13 cellular contexts compared by ENCODE assay signal in genomic region chr11:76166314-76166713, GRCh38. TPM values are rescaled to one million over a fixed set of nuclear protein-coding genes. Genes with fewer than 3 reads are reported as not detected.
DNase-seq lines count a peak whose midpoint lies in the region; ATAC-seq, FAIRE-seq and TF ChIP-seq lines count a peak whose summit lies in the region.
"Had no signal": no experiment of that assay in that cellular context is flagged by ENCODE, and none has a peak within 500 bp of the region (broad histone marks: within the 10 kb centered on the region; RNA-seq: fewer than 3 reads in every experiment).

No MANE protein-coding gene starts in this region.

- 86 to 95% methylated on average over 6 of the region's 6 CpGs for WGBS in GM23248 (ENCODE audit: low coverage in 1 of 2, low lambda C conversion rate in 2 of 2, missing lambda C conversion rate in 2 of 2), 2 experiments

- H3K9me3 ChIP-seq in lower lobe of right lung = no peaks in the 10 kb centered on the region
- no peaks in the 10 kb centered on the region for H3K9me3 ChIP-seq in GM23248 (ENCODE audit: low read depth)
- H3K9me3 ChIP-seq in kidney (ENCODE audit: control insufficient read depth in 1 of 2, low read length in 2 of 2) = no peaks in the 10 kb centered on the region
- H3K9me3 ChIP-seq: tibial nerve had no signal

- no peak overlapping the region for H3K27ac ChIP-seq in lower lobe of right lung
- H3K27ac ChIP-seq in GM23248 = no peak overlapping the region
- no peak overlapping the region for H3K27ac ChIP-seq in kidney (ENCODE audit: low read depth in 2 of 2, low read length in 2 of 2)
- H3K27ac ChIP-seq: tibial nerve had no signal

- no peak for TF ChIP-seq CTCF in lower lobe of right lung (IDR thresholded peaks at IDR 0.05)
- no peak for TF ChIP-seq CTCF in kidney (IDR thresholded peaks at IDR 0.05; ENCODE audit: borderline replicate concordance, extremely low read depth, insufficient read depth)

- H3K4me3 Mint-ChIP-seq in activated CD4-positive, alpha-beta memory T cell treated with anti-CD3 and anti-CD28 coated beads for 36 hours = no peak overlapping the region

- POLR2A ChIA-PET in activated CD4-positive, alpha-beta memory T cell treated with anti-CD3 and anti-CD28 coated beads for 36 hours (lab: Charles Lee) = no interaction called here

- H3K36me3 ChIP-seq in lower lobe of right lung = no peaks in the 10 kb centered on the region
- no peaks in the 10 kb centered on the region for H3K36me3 ChIP-seq in GM23248 (ENCODE audit: low read depth)
- no peaks in the 10 kb centered on the region for H3K36me3 ChIP-seq in kidney (ENCODE audit: control insufficient read depth in 1 of 2, insufficient read depth in 2 of 2, low read length in 2 of 2)
- H3K36me3 ChIP-seq: tibial nerve had no signal

- H3K79me2 ChIP-seq in GM23248 (ENCODE audit: insufficient read depth) = no peaks in the 10 kb centered on the region

- no peaks in the 10 kb centered on the region for H3K9me2 ChIP-seq in GM23248 (ENCODE audit: insufficient read depth)

- H4K20me1 ChIP-seq in GM23248 (ENCODE audit: insufficient read depth) = no peaks in the 10 kb centered on the region

- no peak overlapping the region for H3K27ac Mint-ChIP-seq in activated CD4-positive, alpha-beta memory T cell treated with anti-CD3 and anti-CD28 coated beads for 36 hours

- H3K4me2 ChIP-seq in GM23248 (ENCODE audit: unreplicated experiment) = no peak overlapping the region

- H3K27me3 ChIP-seq in lower lobe of right lung (ENCODE audit: low read depth) = no peaks in the 10 kb centered on the region
- H3K27me3 ChIP-seq in GM23248 (replicated peaks; ENCODE audit: insufficient read depth) = peaks cover 6% of the 10 kb centered on the region; the same call in 1 of the 2 replicates
- H3K27me3 ChIP-seq: tibial nerve had no signal

- FAIRE-seq in kidney (lab: Jason Lieb, UNC) = no peak
- FAIRE-seq: endothelial cell of umbilical vein, TTC549 had no signal

- ATAC-seq in GM18498 (IDR thresholded peaks at IDR 0.05; ENCODE audit: unreplicated experiment) (peak; percentile 59), HG02763 (IDR thresholded peaks at IDR 0.05; ENCODE audit: unreplicated experiment) (peak; percentile 41), lower lobe of right lung (no peak)

- CTCF ChIA-PET in activated CD4-positive, alpha-beta memory T cell treated with anti-CD3 and anti-CD28 coated beads for 36 hours (lab: Charles Lee) = interaction anchor here (2.8 kb wide), 1 partner anchor 14 kb away, joined by 12 read pairs; no protein-coding TSS in a partner anchor

- H3K27me3 Mint-ChIP-seq in activated CD4-positive, alpha-beta memory T cell treated with anti-CD3 and anti-CD28 coated beads for 36 hours = peaks cover 2% of the 10 kb centered on the region

- H3K9me3 Mint-ChIP-seq in activated CD4-positive, alpha-beta memory T cell treated with anti-CD3 and anti-CD28 coated beads for 36 hours = no peaks in the 10 kb centered on the region

- H3K4me1 Mint-ChIP-seq in activated CD4-positive, alpha-beta memory T cell treated with anti-CD3 and anti-CD28 coated beads for 36 hours (ENCODE audit: low read depth) = peaks cover 3% of the 10 kb centered on the region

- no peak overlapping the region for H3K4me3 ChIP-seq in lower lobe of right lung
- H3K4me3 ChIP-seq in GM23248 = no peak overlapping the region
- no peak overlapping the region for H3K4me3 ChIP-seq in kidney (ENCODE audit: low read length in 2 of 2)
- H3K4me3 ChIP-seq: tibial nerve had no signal

- no peak overlapping the region for H2AFZ ChIP-seq in GM23248

- peaks cover 11% of the 10 kb centered on the region for H3K4me1 ChIP-seq in lower lobe of right lung
- peaks cover 7% of the 10 kb centered on the region; the same call in 1 of the 2 replicates for H3K4me1 ChIP-seq in GM23248 (ENCODE audit: insufficient read depth)
- no peaks in the 10 kb centered on the region for H3K4me1 ChIP-seq in kidney (ENCODE audit: control insufficient read depth in 1 of 2, insufficient read depth in 1 of 2, low read depth in 1 of 2, low read length in 2 of 2)

- in situ Hi-C loops in GM23248 (cut with MboI) = no loop called here

- intact Hi-C loops in activated CD4-positive, alpha-beta memory T cell treated with anti-CD3 and anti-CD28 coated beads for 36 hours (cut with micrococcal nuclease) = no loop called here
- intact Hi-C loops in lower lobe of right lung (cut with DNase I) (no loop called here), kidney (cut with DNase I) (no loop called here)

- H3K9ac ChIP-seq in GM23248 (no peak overlapping the region), kidney (ENCODE audit: low read length in 2 of 2) (no peak overlapping the region)

- H3K36me3 Mint-ChIP-seq in activated CD4-positive, alpha-beta memory T cell treated with anti-CD3 and anti-CD28 coated beads for 36 hours = no peaks in the 10 kb centered on the region

- DNase-seq in A172 (ENCODE audit: low spot score) (peak; percentile 31), lower lobe of right lung (no peak), NCI-H2107 treated with DMSO at 0.1 percent for 48 hours (lab: John Stamatoyannopoulos, UW; ENCODE audit: unreplicated experiment) (no peak), GM23248 (no peak), kidney (no peak)
- peak; percentile 59 for DNase-seq in activated CD4-positive, alpha-beta memory T cell treated with anti-CD3 and anti-CD28 coated beads for 36 hours
- DNase-seq: Calu3, NCI-H1105 treated with DMSO at 0.1 percent for 48 hours had no signal

- no peaks in the 10 kb centered on the region for H3F3A ChIP-seq in GM23248 (ENCODE audit: insufficient read depth)

RNA-seq across cellular contexts. Expression of gene WNT11, which starts 40.0 kb away (rescaled TPM):
- 0.98 and 2.6 TPM in 2 replicates for total RNA-seq in A172 (2014; rRNA removed; shearing (Covaris generic))
- total RNA-seq in activated CD4-positive, alpha-beta memory T cell treated with anti-CD3 and anti-CD28 coated beads for 36 hours = not detected
- total RNA-seq in lower lobe of right lung (9.2 TPM), kidney (2.2 TPM)
- 0.63 TPM in 1 of 2 replicates, not detected in the other for total RNA-seq in GM23248 (2014; rRNA removed; shearing (Covaris generic))
- polyA plus RNA-seq in GM23248 (2016; fragmentation: Nextera tagmentation; extraction: Ambion mirVana) (not detected in 2 replicates), kidney (ENCODE audit: insufficient read depth, low read depth, low replicate concordance) (0.80 TPM)
- total RNA-seq: Calu3, endothelial cell of umbilical vein had no signal
- polyA plus RNA-seq: endothelial cell of umbilical vein had no signal

Comparison
In these comparisons a context has a peak if more than half of its experiments do, and no peak if none do; other contexts are left out.
1. DNase-seq: peak in A172 (single experiment) and activated CD4-positive, alpha-beta memory T cell treated with anti-CD3 and anti-CD28 coated beads for 36 hours (single experiment); none in lower lobe of right lung (single experiment), NCI-H2107 treated with DMSO at 0.1 percent for 48 hours (single experiment), GM23248 (single experiment) and kidney (single experiment).
2. ATAC-seq: peak in GM18498 (single experiment) and HG02763 (single experiment); none in lower lobe of right lung (0 of 2).